9 cellular contexts compared by ENCODE assay signal in the genomic region with DNA sequence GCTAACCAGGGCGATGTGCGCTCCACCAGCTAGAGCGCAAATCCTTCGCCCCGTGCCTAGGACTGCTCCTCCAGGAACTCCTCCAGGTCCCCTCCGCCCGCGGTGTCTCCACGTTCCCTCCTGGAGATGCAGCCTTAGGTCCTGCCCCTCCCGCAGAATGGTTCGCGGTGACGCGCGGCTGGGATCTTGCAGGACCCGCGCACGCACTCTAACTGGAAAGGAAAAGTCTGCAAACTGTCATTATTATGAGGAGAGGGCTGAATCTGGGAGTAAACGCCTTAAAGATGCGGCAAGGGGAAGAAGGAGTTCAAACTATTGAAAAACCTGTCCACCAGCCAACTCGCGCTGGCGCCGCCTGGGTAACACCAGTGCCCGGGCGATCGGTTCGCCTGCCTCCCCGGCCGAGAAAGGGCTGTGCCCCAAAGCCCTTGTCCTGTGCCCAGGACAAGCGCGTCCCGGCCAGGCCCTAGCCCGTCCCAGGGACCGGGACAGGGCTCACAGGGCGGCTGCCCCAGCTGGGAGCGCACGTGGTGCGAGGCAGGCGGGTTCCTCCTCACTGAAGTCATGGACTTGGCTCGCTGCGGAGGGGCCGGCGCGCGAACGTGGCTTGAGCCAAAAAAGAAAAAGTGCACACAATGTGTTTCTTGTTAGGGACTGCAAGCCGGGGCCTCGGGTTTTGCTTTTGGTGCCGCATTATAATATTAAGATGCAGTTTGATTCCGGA.
A peak's percentile ranks its signal among the peaks of the same experiment; 100 is the strongest.
DNase-seq lines count a peak whose midpoint lies in the region; ATAC-seq lines count a peak whose summit lies in the region.
"Had no signal": no experiment of that assay in that cellular context is flagged by ENCODE, and none has a peak within 500 bp of the region (broad histone marks: within the 10 kb centered on the region; RNA-seq: fewer than 3 reads in every experiment).

No MANE protein-coding gene starts in this region.

- H3K27ac Mint-ChIP-seq in stimulated activated effector memory CD8-positive, alpha-beta T cell treated with anti-CD3 and anti-CD28 coated beads, Interleukin-12 subunit alpha, Interleukin-12 subunit beta, amount 100 ng/mL, for 72 hours = no peak overlapping the region
- H3K27ac Mint-ChIP-seq in effector memory CD8-positive, alpha-beta T cell = no peak overlapping the region
- H3K27ac Mint-ChIP-seq in stimulated activated memory B cell treated with anti-CD40 and anti-IgM and Interleukin-4, amounts not matched to agents 10 μg/mL and 1 μg/mL and 100 μg/mL, for 72 hours = no peak overlapping the region

- peaks cover 0 to 21% of the 10 kb centered on the region in 2 donors for H3K27me3 Mint-ChIP-seq in effector memory CD8-positive, alpha-beta T cell
- peaks cover 71% of the 10 kb centered on the region for H3K27me3 Mint-ChIP-seq in stimulated activated memory B cell treated with anti-CD40 and anti-IgM and Interleukin-4, amounts not matched to agents 10 μg/mL and 1 μg/mL and 100 μg/mL, for 72 hours

- H3K4me3 Mint-ChIP-seq in stimulated activated effector memory CD8-positive, alpha-beta T cell treated with anti-CD3 and anti-CD28 coated beads, Interleukin-12 subunit alpha, Interleukin-12 subunit beta, amount 100 ng/mL, for 72 hours = peak overlapping the region; percentile 99
- no peak overlapping the region for H3K4me3 Mint-ChIP-seq in effector memory CD8-positive, alpha-beta T cell
- H3K4me3 Mint-ChIP-seq in stimulated activated memory B cell treated with anti-CD40 and anti-IgM and Interleukin-4, amounts not matched to agents 10 μg/mL and 1 μg/mL and 100 μg/mL, for 72 hours = no peak overlapping the region

- H3K4me1 Mint-ChIP-seq in stimulated activated effector memory CD8-positive, alpha-beta T cell treated with anti-CD3 and anti-CD28 coated beads, Interleukin-12 subunit alpha, Interleukin-12 subunit beta, amount 100 ng/mL, for 72 hours = peaks cover 46% of the 10 kb centered on the region
- peaks cover 30 to 35% of the 10 kb centered on the region in 2 donors for H3K4me1 Mint-ChIP-seq in effector memory CD8-positive, alpha-beta T cell (ENCODE audit: low read depth in 2 of 2)
- peaks cover 31% of the 10 kb centered on the region for H3K4me1 Mint-ChIP-seq in stimulated activated memory B cell treated with anti-CD40 and anti-IgM and Interleukin-4, amounts not matched to agents 10 μg/mL and 1 μg/mL and 100 μg/mL, for 72 hours

- ATAC-seq in stimulated activated effector memory CD8-positive, alpha-beta T cell treated with anti-CD3 and anti-CD28 coated beads, Interleukin-12 subunit alpha, Interleukin-12 subunit beta, amount 100 ng/mL, for 72 hours = no peak
- no peak for ATAC-seq in effector memory CD8-positive, alpha-beta T cell (replicated peaks)
- ATAC-seq in stimulated activated memory B cell treated with anti-CD40 and anti-IgM and Interleukin-4, amounts not matched to agents 10 μg/mL and 1 μg/mL and 100 μg/mL, for 72 hours = no peak

- peaks cover 12% of the 10 kb centered on the region for H3K9me3 Mint-ChIP-seq in stimulated activated effector memory CD8-positive, alpha-beta T cell treated with anti-CD3 and anti-CD28 coated beads, Interleukin-12 subunit alpha, Interleukin-12 subunit beta, amount 100 ng/mL, for 72 hours
- peaks cover 0 to 2% of the 10 kb centered on the region in 2 donors for H3K9me3 Mint-ChIP-seq in effector memory CD8-positive, alpha-beta T cell
- H3K9me3 Mint-ChIP-seq in stimulated activated memory B cell treated with anti-CD40 and anti-IgM and Interleukin-4, amounts not matched to agents 10 μg/mL and 1 μg/mL and 100 μg/mL, for 72 hours = peaks cover 14% of the 10 kb centered on the region

- DNase-seq in HCEC 1CT (peak; percentile 22), kidney glomerular epithelial cell (lab: John Stamatoyannopoulos, UW) (peak; percentile 38), NCI-H748 (lab: John Stamatoyannopoulos, UW; ENCODE audit: unreplicated experiment) (no peak), NCI-H1694 (lab: John Stamatoyannopoulos, UW) (no peak)
- no peak for DNase-seq in stimulated activated effector memory CD8-positive, alpha-beta T cell treated with anti-CD3 and anti-CD28 coated beads, Interleukin-12 subunit alpha, Interleukin-12 subunit beta, amount 100 ng/mL, for 72 hours (ENCODE audit: low spot score in 2 of 2)
- DNase-seq in effector memory CD8-positive, alpha-beta T cell = no peak

- H3K36me3 Mint-ChIP-seq in stimulated activated effector memory CD8-positive, alpha-beta T cell treated with anti-CD3 and anti-CD28 coated beads, Interleukin-12 subunit alpha, Interleukin-12 subunit beta, amount 100 ng/mL, for 72 hours = peaks cover 26% of the 10 kb centered on the region
- peaks cover 38% of the 10 kb centered on the region for H3K36me3 Mint-ChIP-seq in effector memory CD8-positive, alpha-beta T cell (ENCODE audit: insufficient read depth)
- H3K36me3 Mint-ChIP-seq in stimulated activated memory B cell treated with anti-CD40 and anti-IgM and Interleukin-4, amounts not matched to agents 10 μg/mL and 1 μg/mL and 100 μg/mL, for 72 hours = peaks cover 6% of the 10 kb centered on the region

- peak overlapping the region; percentile 69 for H3K27ac ChIP-seq in cingulate gyrus (ENCODE audit: low read depth, low read length)
- H3K27ac ChIP-seq: KMS-11 had no signal

Comparison
In these comparisons a context has a peak if more than half of its experiments do, and no peak if none do; other contexts are left out.
1. DNase-seq: peak in HCEC 1CT (single experiment) and kidney glomerular epithelial cell (single experiment); none in stimulated activated effector memory CD8-positive, alpha-beta T cell treated with anti-CD3 and anti-CD28 coated beads, Interleukin-12 subunit alpha, Interleukin-12 subunit beta, amount 100 ng/mL, for 72 hours (0 of 2), effector memory CD8-positive, alpha-beta T cell (0 of 3), NCI-H748 (single experiment) and NCI-H1694 (single experiment).